ENCODE assay signal across 24 cellular contexts in genomic region chr2:58475756-58476155, GRCh38.
"Had no signal": no experiment of that assay in that cellular context is flagged by ENCODE, and none has a peak within 500 bp of the region (broad histone marks: within the 10 kb centered on the region; RNA-seq: fewer than 3 reads in every experiment).

No MANE protein-coding gene starts in this region.

- H3K4me1 Mint-ChIP-seq: IgD-negative memory B cell had no signal

- H3K4me3 ChIP-seq: K562, SJSA1 had no signal

- DNase-seq: Kasumi-1, MM.1S, NCI-H1092 treated with DMSO at 0.1 percent for 48 hours, NCI-H1436, NCI-H187, NCI-H2029, NCI-H2081 treated with DMSO at 0.1 percent for 48 hours, NCI-H2171, NCI-H226, NCI-H446 treated with DMSO at 0.1 percent for 48 hours, NCI-H510A treated with DMSO at 0.1 percent for 48 hours, NCI-H526, Right ventricle myocardium superior, RPMI8226, SIG-M5, SK-N-SH, SW 1271 had no signal

- H3K36me3 ChIP-seq: SJSA1 had no signal

- H3K27me3 ChIP-seq: SJSA1 had no signal

- ATAC-seq: K562 had no signal

- H3K9ac ChIP-seq: KMS-11, SK-N-SH had no signal

- H3K9me3 ChIP-seq: SJSA1, SK-N-SH had no signal

- FAIRE-seq: HTR-8/SVneo, K562, RCC 7860 had no signal

- H3K9me3 Mint-ChIP-seq: IgD-negative memory B cell had no signal

- H3K4me2 ChIP-seq: KMS-11, SK-N-SH had no signal

- H3K4me1 ChIP-seq: SJSA1 had no signal

- H3K27ac ChIP-seq: HL-60, KMS-11, SJSA1 had no signal

- H3K27ac Mint-ChIP-seq: IgD-negative memory B cell had no signal

- H3K4me3 Mint-ChIP-seq: IgD-negative memory B cell had no signal
